In genomic region chr4:140095694-140096482, GRCh38 we compare ENCODE assay signal across 2 cellular contexts.
TF ChIP-seq lines count a peak whose summit lies in the region.

No MANE protein-coding gene starts in this region.

TF ChIP-seq in A549, 52 proteins besides CTCF, POLR2A, EP300 and RAD21 (continued from another document):
- peak; percentile 65 for TF ChIP-seq MAX (IDR thresholded peaks at IDR 0.05)
- peak; percentile 92 for TF ChIP-seq FOSL2 (IDR thresholded peaks at IDR 0.05)
- peak; percentile 98 for TF ChIP-seq FOSL2 (CRISPR knock-in tag; IDR thresholded peaks at IDR 0.05)
- no peak for TF ChIP-seq SMC3 (IDR thresholded peaks at IDR 0.05)
- TF ChIP-seq MYC (IDR thresholded peaks at IDR 0.05; ENCODE audit: borderline replicate concordance, low read length), result peak; percentile 12; the same call in 1 of the 2 replicates

TF ChIP-seq in K562, 482 proteins besides CTCF, POLR2A, EP300 and RAD21 (continued from another document):
- TF ChIP-seq, protein P1, sequence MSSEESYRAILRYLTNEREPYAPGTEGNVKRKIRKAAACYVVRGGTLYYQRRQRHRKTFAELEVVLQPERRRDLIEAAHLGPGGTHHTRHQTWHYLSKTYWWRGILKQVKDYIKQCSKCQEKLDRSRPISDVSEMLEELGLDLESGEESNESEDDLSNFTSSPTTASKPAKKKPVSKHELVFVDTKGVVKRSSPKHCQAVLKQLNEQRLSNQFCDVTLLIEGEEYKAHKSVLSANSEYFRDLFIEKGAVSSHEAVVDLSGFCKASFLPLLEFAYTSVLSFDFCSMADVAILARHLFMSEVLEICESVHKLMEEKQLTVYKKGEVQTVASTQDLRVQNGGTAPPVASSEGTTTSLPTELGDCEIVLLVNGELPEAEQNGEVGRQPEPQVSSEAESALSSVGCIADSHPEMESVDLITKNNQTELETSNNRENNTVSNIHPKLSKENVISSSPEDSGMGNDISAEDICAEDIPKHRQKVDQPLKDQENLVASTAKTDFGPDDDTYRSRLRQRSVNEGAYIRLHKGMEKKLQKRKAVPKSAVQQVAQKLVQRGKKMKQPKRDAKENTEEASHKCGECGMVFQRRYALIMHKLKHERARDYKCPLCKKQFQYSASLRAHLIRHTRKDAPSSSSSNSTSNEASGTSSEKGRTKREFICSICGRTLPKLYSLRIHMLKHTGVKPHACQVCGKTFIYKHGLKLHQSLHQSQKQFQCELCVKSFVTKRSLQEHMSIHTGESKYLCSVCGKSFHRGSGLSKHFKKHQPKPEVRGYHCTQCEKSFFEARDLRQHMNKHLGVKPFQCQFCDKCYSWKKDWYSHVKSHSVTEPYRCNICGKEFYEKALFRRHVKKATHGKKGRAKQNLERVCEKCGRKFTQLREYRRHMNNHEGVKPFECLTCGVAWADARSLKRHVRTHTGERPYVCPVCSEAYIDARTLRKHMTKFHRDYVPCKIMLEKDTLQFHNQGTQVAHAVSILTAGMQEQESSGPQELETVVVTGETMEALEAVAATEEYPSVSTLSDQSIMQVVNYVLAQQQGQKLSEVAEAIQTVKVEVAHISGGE (CRISPR knock-in tag; IDR thresholded peaks at IDR 0.05), result no peak
- TF ChIP-seq ELF1 (tag; IDR thresholded peaks at IDR 0.05), result 0 out of 2 replicates have a peak, but pooled peaks have one; percentile 45
- peak; percentile 82 for TF ChIP-seq FOSL1 (tag; conservative IDR thresholded peaks at IDR 0.05)
- no peak for TF ChIP-seq ZFP36 (IDR thresholded peaks at IDR 0.05; ENCODE audit: low read depth, low read length, partially characterized antibody)
- TF ChIP-seq JUNB (CRISPR knock-in tag; conservative IDR thresholded peaks at IDR 0.05), result peak; percentile 82
- TF ChIP-seq TRIM25 (IDR thresholded peaks at IDR 0.05; ENCODE audit: borderline replicate concordance), result no peak
- TF ChIP-seq CREM (IDR thresholded peaks at IDR 0.05; ENCODE audit: low read depth), result peak; percentile 76
- peak; percentile 63; the same call in 1 of the 2 replicates for TF ChIP-seq CREB1 (IDR thresholded peaks at IDR 0.05)
- peak; percentile 28; the same call in 1 of the 2 replicates for TF ChIP-seq CREB1 (CRISPR knock-in tag; IDR thresholded peaks at IDR 0.05)
- no peak for TF ChIP-seq MYC (IDR thresholded peaks at IDR 0.05; ENCODE audit: low read depth, low read length)
- no peak for TF ChIP-seq MYC (CRISPR knock-in tag; IDR thresholded peaks at IDR 0.05; ENCODE audit: borderline replicate concordance, low read depth)
- TF ChIP-seq ATF7 (IDR thresholded peaks at IDR 0.05), result peak; percentile 58; the same call in 1 of the 2 replicates
- TF ChIP-seq, protein P2, sequence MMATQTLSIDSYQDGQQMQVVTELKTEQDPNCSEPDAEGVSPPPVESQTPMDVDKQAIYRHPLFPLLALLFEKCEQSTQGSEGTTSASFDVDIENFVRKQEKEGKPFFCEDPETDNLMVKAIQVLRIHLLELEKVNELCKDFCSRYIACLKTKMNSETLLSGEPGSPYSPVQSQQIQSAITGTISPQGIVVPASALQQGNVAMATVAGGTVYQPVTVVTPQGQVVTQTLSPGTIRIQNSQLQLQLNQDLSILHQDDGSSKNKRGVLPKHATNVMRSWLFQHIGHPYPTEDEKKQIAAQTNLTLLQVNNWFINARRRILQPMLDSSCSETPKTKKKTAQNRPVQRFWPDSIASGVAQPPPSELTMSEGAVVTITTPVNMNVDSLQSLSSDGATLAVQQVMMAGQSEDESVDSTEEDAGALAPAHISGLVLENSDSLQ (IDR thresholded peaks at IDR 0.05), result peak; percentile 59
- TF ChIP-seq GABPA (tag; conservative IDR thresholded peaks at IDR 0.05; ENCODE audit: low read depth), result peak; percentile 59
- TF ChIP-seq MAFG (tag; conservative IDR thresholded peaks at IDR 0.05), result peak; percentile 35
- TF ChIP-seq ETV1 (tag; conservative IDR thresholded peaks at IDR 0.05; ENCODE audit: low read depth), result peak; percentile 61; the same call in 1 of the 2 replicates
- TF ChIP-seq, protein P3, sequence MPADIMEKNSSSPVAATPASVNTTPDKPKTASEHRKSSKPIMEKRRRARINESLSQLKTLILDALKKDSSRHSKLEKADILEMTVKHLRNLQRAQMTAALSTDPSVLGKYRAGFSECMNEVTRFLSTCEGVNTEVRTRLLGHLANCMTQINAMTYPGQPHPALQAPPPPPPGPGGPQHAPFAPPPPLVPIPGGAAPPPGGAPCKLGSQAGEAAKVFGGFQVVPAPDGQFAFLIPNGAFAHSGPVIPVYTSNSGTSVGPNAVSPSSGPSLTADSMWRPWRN (IDR thresholded peaks at IDR 0.05; ENCODE audit: low read depth), result no peak
- peak; percentile 72; the same call in 1 of the 2 replicates for TF ChIP-seq ZBTB17 (CRISPR knock-in tag; IDR thresholded peaks at IDR 0.05)
- TF ChIP-seq, protein P4, sequence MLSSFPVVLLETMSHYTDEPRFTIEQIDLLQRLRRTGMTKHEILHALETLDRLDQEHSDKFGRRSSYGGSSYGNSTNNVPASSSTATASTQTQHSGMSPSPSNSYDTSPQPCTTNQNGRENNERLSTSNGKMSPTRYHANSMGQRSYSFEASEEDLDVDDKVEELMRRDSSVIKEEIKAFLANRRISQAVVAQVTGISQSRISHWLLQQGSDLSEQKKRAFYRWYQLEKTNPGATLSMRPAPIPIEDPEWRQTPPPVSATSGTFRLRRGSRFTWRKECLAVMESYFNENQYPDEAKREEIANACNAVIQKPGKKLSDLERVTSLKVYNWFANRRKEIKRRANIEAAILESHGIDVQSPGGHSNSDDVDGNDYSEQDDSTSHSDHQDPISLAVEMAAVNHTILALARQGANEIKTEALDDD (IDR thresholded peaks at IDR 0.05), result peak; percentile 37; the same call in 1 of the 2 replicates
- TF ChIP-seq ATF3 (IDR thresholded peaks at IDR 0.05), result peak; percentile 89
- TF ChIP-seq ATF3 (CRISPR knock-in tag; conservative IDR thresholded peaks at IDR 0.05), result no peak
- TF ChIP-seq ZBTB5 (IDR thresholded peaks at IDR 0.05), result no peak
- TF ChIP-seq BACH1 (tag; IDR thresholded peaks at IDR 0.05), result 0 out of 2 replicates have a peak, but pooled peaks have one; percentile 21
- TF ChIP-seq PBX2 (CRISPR knock-in tag; IDR thresholded peaks at IDR 0.05; ENCODE audit: low read depth), result no peak
- TF ChIP-seq PBX2 (tag; conservative IDR thresholded peaks at IDR 0.05; ENCODE audit: low read depth), result peak; percentile 80
- TF ChIP-seq, protein P5, sequence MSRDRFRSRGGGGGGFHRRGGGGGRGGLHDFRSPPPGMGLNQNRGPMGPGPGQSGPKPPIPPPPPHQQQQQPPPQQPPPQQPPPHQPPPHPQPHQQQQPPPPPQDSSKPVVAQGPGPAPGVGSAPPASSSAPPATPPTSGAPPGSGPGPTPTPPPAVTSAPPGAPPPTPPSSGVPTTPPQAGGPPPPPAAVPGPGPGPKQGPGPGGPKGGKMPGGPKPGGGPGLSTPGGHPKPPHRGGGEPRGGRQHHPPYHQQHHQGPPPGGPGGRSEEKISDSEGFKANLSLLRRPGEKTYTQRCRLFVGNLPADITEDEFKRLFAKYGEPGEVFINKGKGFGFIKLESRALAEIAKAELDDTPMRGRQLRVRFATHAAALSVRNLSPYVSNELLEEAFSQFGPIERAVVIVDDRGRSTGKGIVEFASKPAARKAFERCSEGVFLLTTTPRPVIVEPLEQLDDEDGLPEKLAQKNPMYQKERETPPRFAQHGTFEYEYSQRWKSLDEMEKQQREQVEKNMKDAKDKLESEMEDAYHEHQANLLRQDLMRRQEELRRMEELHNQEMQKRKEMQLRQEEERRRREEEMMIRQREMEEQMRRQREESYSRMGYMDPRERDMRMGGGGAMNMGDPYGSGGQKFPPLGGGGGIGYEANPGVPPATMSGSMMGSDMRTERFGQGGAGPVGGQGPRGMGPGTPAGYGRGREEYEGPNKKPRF (IDR thresholded peaks at IDR 0.05; ENCODE audit: low read depth, low read length), result no peak
- TF ChIP-seq JUND (IDR thresholded peaks at IDR 0.05; ENCODE audit: borderline replicate concordance, low read depth, low read length), result peak; percentile 66
- peak; percentile 83 for TF ChIP-seq JUND (tag; IDR thresholded peaks at IDR 0.05; ENCODE audit: borderline replicate concordance, low read depth, low read length)
- TF ChIP-seq MECOM (CRISPR knock-in tag; IDR thresholded peaks at IDR 0.05), result no peak
